6 cellular contexts compared by ENCODE assay signal in the genomic region with DNA sequence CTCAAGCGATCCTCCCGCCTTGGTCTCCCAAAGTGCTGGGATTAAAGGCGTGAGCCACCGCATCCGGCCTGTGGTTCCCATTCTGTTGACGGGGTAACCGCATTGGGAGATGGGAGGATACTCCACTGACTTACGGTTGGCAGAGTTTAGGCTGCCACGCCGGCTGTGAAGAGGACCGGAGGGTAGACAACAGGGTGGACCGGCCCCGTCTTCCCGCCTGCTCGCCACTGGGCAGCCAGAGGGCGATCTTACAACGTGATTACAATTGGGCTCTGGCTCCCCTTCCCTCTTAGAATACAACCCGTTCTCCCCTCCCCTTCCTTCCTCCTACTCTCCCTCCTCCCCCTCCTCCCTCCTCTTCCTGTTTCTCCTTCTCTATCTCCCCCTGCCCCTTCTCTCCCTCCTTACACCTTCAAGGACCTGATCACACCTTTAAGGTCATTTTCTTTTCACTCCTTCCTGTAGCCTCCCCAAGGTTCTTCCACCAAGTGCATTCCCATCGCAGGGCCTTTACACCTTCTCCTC. TPM values are rescaled to one million over a fixed set of nuclear protein-coding genes. Genes with fewer than 3 reads are reported as not detected.
DNase-seq lines count a peak whose midpoint lies in the region; ATAC-seq and TF ChIP-seq lines count a peak whose summit lies in the region.

No MANE protein-coding gene starts in this region.

- POLR2A ChIA-PET in activated CD8-positive, alpha-beta T cell treated with anti-CD3 and anti-CD28 coated beads, Interleukin-2, amount 10 ng/mL, durations not matched to agents 7 days and 5 days (lab: Charles Lee): interaction anchor here (0.7 to 3.0 kb wide), 3 partner anchors 11 to 88 kb away, joined by 3 to 16 read pairs (median 4); a partner anchor contains a TSS

- peak; percentile 38 for ATAC-seq in activated CD8-positive, alpha-beta T cell treated with anti-CD3 and anti-CD28 coated beads, Interleukin-2, amount 10 ng/mL, durations not matched to agents 7 days and 5 days
- ATAC-seq in left ventricle myocardium superior: peak; percentile 45
- ATAC-seq in stimulated activated memory B cell treated with anti-CD40 and anti-IgM and Interleukin-4, amounts not matched to agents 10 μg/mL and 1 μg/mL and 100 μg/mL, for 72 hours: no peak

- no peak overlapping the region for H3K4me3 ChIP-seq in LNCaP clone FGC (ENCODE audit: low read depth, low read length)

- intact Hi-C loops in left ventricle myocardium superior (cut with micrococcal nuclease): no loop called here

- H3K9me3 Mint-ChIP-seq in activated CD8-positive, alpha-beta T cell treated with anti-CD3 and anti-CD28 coated beads, Interleukin-2, amount 10 ng/mL, durations not matched to agents 7 days and 5 days (ENCODE audit: insufficient read depth): no peaks in the 10 kb centered on the region
- H3K9me3 Mint-ChIP-seq in stimulated activated memory B cell treated with anti-CD40 and anti-IgM and Interleukin-4, amounts not matched to agents 10 μg/mL and 1 μg/mL and 100 μg/mL, for 72 hours: no peaks in the 10 kb centered on the region

- H3K4me1 Mint-ChIP-seq in activated CD8-positive, alpha-beta T cell treated with anti-CD3 and anti-CD28 coated beads, Interleukin-2, amount 10 ng/mL, durations not matched to agents 7 days and 5 days (ENCODE audit: low read depth): peaks cover 34% of the 10 kb centered on the region
- peaks cover 25% of the 10 kb centered on the region for H3K4me1 Mint-ChIP-seq in stimulated activated memory B cell treated with anti-CD40 and anti-IgM and Interleukin-4, amounts not matched to agents 10 μg/mL and 1 μg/mL and 100 μg/mL, for 72 hours

- DNase-seq in AG09319 (ENCODE audit: extremely low read depth, low read depth) (no peak), LNCaP clone FGC (ENCODE audit: low read depth) (peak; percentile 10), left ventricle myocardium superior (peak; percentile 80)
- peak; percentile 84 for DNase-seq in activated CD8-positive, alpha-beta T cell treated with anti-CD3 and anti-CD28 coated beads, Interleukin-2, amount 10 ng/mL, durations not matched to agents 7 days and 5 days
- DNase-seq in effector CD8-positive, alpha-beta T cell (lab: John Stamatoyannopoulos, UW): no peak

- peak overlapping the region; percentile 18 for H3K4me3 Mint-ChIP-seq in activated CD8-positive, alpha-beta T cell treated with anti-CD3 and anti-CD28 coated beads, Interleukin-2, amount 10 ng/mL, durations not matched to agents 7 days and 5 days
- H3K4me3 Mint-ChIP-seq in stimulated activated memory B cell treated with anti-CD40 and anti-IgM and Interleukin-4, amounts not matched to agents 10 μg/mL and 1 μg/mL and 100 μg/mL, for 72 hours: no peak overlapping the region

- peaks cover 8% of the 10 kb centered on the region for H3K27me3 Mint-ChIP-seq in activated CD8-positive, alpha-beta T cell treated with anti-CD3 and anti-CD28 coated beads, Interleukin-2, amount 10 ng/mL, durations not matched to agents 7 days and 5 days (ENCODE audit: low read depth)
- peaks cover 20% of the 10 kb centered on the region for H3K27me3 Mint-ChIP-seq in stimulated activated memory B cell treated with anti-CD40 and anti-IgM and Interleukin-4, amounts not matched to agents 10 μg/mL and 1 μg/mL and 100 μg/mL, for 72 hours

- peaks cover 20% of the 10 kb centered on the region for H3K36me3 Mint-ChIP-seq in activated CD8-positive, alpha-beta T cell treated with anti-CD3 and anti-CD28 coated beads, Interleukin-2, amount 10 ng/mL, durations not matched to agents 7 days and 5 days (ENCODE audit: low read depth)
- H3K36me3 Mint-ChIP-seq in stimulated activated memory B cell treated with anti-CD40 and anti-IgM and Interleukin-4, amounts not matched to agents 10 μg/mL and 1 μg/mL and 100 μg/mL, for 72 hours: peaks cover 20% of the 10 kb centered on the region

- TF ChIP-seq CTCF in AG09319 (IDR thresholded peaks at IDR 0.05; ENCODE audit: low read depth, low read length) (peak; percentile 12), LNCaP clone FGC (IDR thresholded peaks at IDR 0.05; ENCODE audit: control insufficient read depth, extremely low read depth, insufficient read depth) (peak; percentile 51)

- H3K27ac Mint-ChIP-seq in activated CD8-positive, alpha-beta T cell treated with anti-CD3 and anti-CD28 coated beads, Interleukin-2, amount 10 ng/mL, durations not matched to agents 7 days and 5 days: peak overlapping the region; percentile 82
- H3K27ac Mint-ChIP-seq in stimulated activated memory B cell treated with anti-CD40 and anti-IgM and Interleukin-4, amounts not matched to agents 10 μg/mL and 1 μg/mL and 100 μg/mL, for 72 hours: peak overlapping the region; percentile 18

- CTCF ChIA-PET in activated CD8-positive, alpha-beta T cell treated with anti-CD3 and anti-CD28 coated beads, Interleukin-2, amount 10 ng/mL, durations not matched to agents 7 days and 5 days (lab: Charles Lee): interaction anchor here (0.7 to 2.3 kb wide), 8 partner anchors 9 to 71 kb away, joined by 3 to 14 read pairs (median 4); a partner anchor contains a TSS

RNA-seq across cellular contexts. Expression of a gene that starts 1.0 kb away (rescaled TPM):
- 1 to 10 TPM; 4.7 to 4.8 TPM for total RNA-seq in activated CD8-positive, alpha-beta T cell treated with anti-CD3 and anti-CD28 coated beads, Interleukin-2, amount 10 ng/mL, durations not matched to agents 7 days and 5 days
- not detected for total RNA-seq in left ventricle myocardium superior

RNA-seq across cellular contexts. Expression of a gene that starts 10.5 kb away (rescaled TPM):
- total RNA-seq in activated CD8-positive, alpha-beta T cell treated with anti-CD3 and anti-CD28 coated beads, Interleukin-2, amount 10 ng/mL, durations not matched to agents 7 days and 5 days: 100 to 1,000 TPM; 222 to 230 TPM
- 49.7 TPM for total RNA-seq in left ventricle myocardium superior

RNA-seq across cellular contexts. Expression of a gene that starts 17.8 kb away (rescaled TPM):
- under 1 TPM in 1 of 2 experiments, not detected in 1; 0.11 TPM for total RNA-seq in activated CD8-positive, alpha-beta T cell treated with anti-CD3 and anti-CD28 coated beads, Interleukin-2, amount 10 ng/mL, durations not matched to agents 7 days and 5 days
- 22.9 TPM for total RNA-seq in left ventricle myocardium superior

RNA-seq across cellular contexts. Expression of a gene that starts 24.9 kb away (rescaled TPM):
- 10 to 100 TPM; 36.6 to 40.3 TPM for total RNA-seq in activated CD8-positive, alpha-beta T cell treated with anti-CD3 and anti-CD28 coated beads, Interleukin-2, amount 10 ng/mL, durations not matched to agents 7 days and 5 days
- total RNA-seq in left ventricle myocardium superior: 18.9 TPM

RNA-seq across cellular contexts. Expression of a gene that starts 53.5 kb away (rescaled TPM):
- total RNA-seq in activated CD8-positive, alpha-beta T cell treated with anti-CD3 and anti-CD28 coated beads, Interleukin-2, amount 10 ng/mL, durations not matched to agents 7 days and 5 days: not detected
- not detected for total RNA-seq in left ventricle myocardium superior

Comparison
In these comparisons a context has a peak if more than half of its experiments do, and no peak if none do; other contexts are left out.
1. DNase-seq: peak in LNCaP clone FGC (single experiment), activated CD8-positive, alpha-beta T cell treated with anti-CD3 and anti-CD28 coated beads, Interleukin-2, amount 10 ng/mL, durations not matched to agents 7 days and 5 days (single experiment) and left ventricle myocardium superior (single experiment); none in AG09319 (single experiment) and effector CD8-positive, alpha-beta T cell (single experiment).
2. RNA of a gene that starts 17.8 kb away (total RNA-seq): 22.9 TPM in left ventricle myocardium superior (single experiment); 0.11 TPM in activated CD8-positive, alpha-beta T cell treated with anti-CD3 and anti-CD28 coated beads, Interleukin-2, amount 10 ng/mL, durations not matched to agents 7 days and 5 days; every median in the first group is over 10 times any median in the second.